27 cellular contexts compared by ENCODE assay signal in genomic region chr1:210201671-210202070, GRCh38.
DNase-seq lines count a peak whose midpoint lies in the region; TF ChIP-seq lines count a peak whose summit lies in the region.
"Had no signal": no experiment of that assay in that cellular context is flagged by ENCODE, and none has a peak within 500 bp of the region (broad histone marks: within the 10 kb centered on the region; RNA-seq: fewer than 3 reads in every experiment).

No MANE protein-coding gene starts in this region.

- DNase-seq in AG08396 (ENCODE audit: low spot score) (peak; percentile 16), HS-27A (ENCODE audit: low read depth) (peak; percentile 29), adipocyte (ENCODE audit: low read depth) (peak; percentile 8), iris pigment epithelial cell (ENCODE audit: low read depth) (peak; percentile 19), GM13977 (ENCODE audit: low spot score) (no peak), HuH-7.5 (ENCODE audit: low spot score) (no peak), islet precursor cell (no peak)
- no peak for DNase-seq in activated T-cell treated with anti-CD3 and anti-CD28 coated beads, Interleukin-2, amount 50 U/mL, for 48 hours
- DNase-seq: activated CD4-positive, alpha-beta T cell treated with anti-CD3 and anti-CD28 coated beads for 36 hours; activated CD8-positive, alpha-beta T cell treated with anti-CD3 and anti-CD28 coated beads, Interleukin-2, amount 10 ng/mL, durations not matched to agents 7 days and 5 days; activated naive CD4-positive, alpha-beta T cell treated with anti-CD3 and anti-CD28 coated beads, Interleukin-2, amount 50 U/mL, for 16 hours; amygdala; cortex of kidney; erythroblast; Karpas-422; left colon; NCI-H1417 treated with DMSO at 0.1 percent for 48 hours; NCI-H2081; NCI-H2227 treated with DMSO at 0.1 percent for 48 hours; NCI-H526; psoas muscle; stimulated activated CD4-positive, alpha-beta T cell treated with anti-CD3 and anti-CD28 coated beads, Interleukin-15, amount 100 ng/mL, for 24 hours had no signal

- in situ Hi-C loops in GM13977 (cut with MboI; ENCODE audit: low pct_unique_long_range_greater_than_20kb, low sequenced_read_pairs, unreplicated experiment): no loop called here

- H3K36me3 ChIP-seq in adipocyte (ENCODE audit: control insufficient read depth, insufficient read depth, low read length, severe bottlenecking): no peaks in the 10 kb centered on the region
- H3K36me3 ChIP-seq: BLaER1 treated with 17β-estradiol and CSF1 and Interleukin-3, amounts not matched to agents 10 nM and 100 nM; cardiac muscle cell; tibial nerve had no signal

- no peak overlapping the region for H3K9ac ChIP-seq in adipocyte (ENCODE audit: low read length)
- H3K9ac ChIP-seq: BLaER1 treated with 17β-estradiol and CSF1 and Interleukin-3, amounts not matched to agents 10 nM and 100 nM had no signal

- no peak for TF ChIP-seq CTCF in GM13977 (IDR thresholded peaks at IDR 0.05; ENCODE audit: extremely low read depth, insufficient read depth, missing control alignments)

- H3K4me1 ChIP-seq in adipocyte (ENCODE audit: control insufficient read depth, insufficient read depth, low read length): no peaks in the 10 kb centered on the region
- H3K4me1 ChIP-seq: BLaER1 treated with 17β-estradiol and CSF1 and Interleukin-3, amounts not matched to agents 10 nM and 100 nM; foreskin keratinocyte; psoas muscle; tibial nerve had no signal

- no peak overlapping the region for H3K4me3 ChIP-seq in adipocyte (ENCODE audit: low read length)
- H3K4me3 ChIP-seq: BLaER1 treated with 17β-estradiol and CSF1 and Interleukin-3, amounts not matched to agents 10 nM and 100 nM; cardiac muscle cell; GM23338; psoas muscle; tibial nerve had no signal

- H3K9me3 ChIP-seq in adipocyte (ENCODE audit: control insufficient read depth, low read length): peaks cover 11% of the 10 kb centered on the region
- H3K9me3 ChIP-seq: psoas muscle, tibial nerve had no signal

- peaks cover 2% of the 10 kb centered on the region for H3K27me3 ChIP-seq in adipocyte (replicated peaks; ENCODE audit: control insufficient read depth, insufficient read depth, low read length)
- H3K27me3 ChIP-seq: BLaER1 treated with 17β-estradiol and CSF1 and Interleukin-3, amounts not matched to agents 10 nM and 100 nM; cardiac muscle cell; foreskin keratinocyte; tibial nerve had no signal

Comparison
In these comparisons a context has a peak if more than half of its experiments do, and no peak if none do; other contexts are left out.
1. DNase-seq: peak in AG08396 (single experiment), HS-27A (single experiment), adipocyte (single experiment) and iris pigment epithelial cell (single experiment); none in activated T-cell treated with anti-CD3 and anti-CD28 coated beads, Interleukin-2, amount 50 U/mL, for 48 hours (0 of 2), GM13977 (single experiment), HuH-7.5 (single experiment) and islet precursor cell (single experiment).